ENCODE assay signal across 26 cellular contexts in the genomic region with DNA sequence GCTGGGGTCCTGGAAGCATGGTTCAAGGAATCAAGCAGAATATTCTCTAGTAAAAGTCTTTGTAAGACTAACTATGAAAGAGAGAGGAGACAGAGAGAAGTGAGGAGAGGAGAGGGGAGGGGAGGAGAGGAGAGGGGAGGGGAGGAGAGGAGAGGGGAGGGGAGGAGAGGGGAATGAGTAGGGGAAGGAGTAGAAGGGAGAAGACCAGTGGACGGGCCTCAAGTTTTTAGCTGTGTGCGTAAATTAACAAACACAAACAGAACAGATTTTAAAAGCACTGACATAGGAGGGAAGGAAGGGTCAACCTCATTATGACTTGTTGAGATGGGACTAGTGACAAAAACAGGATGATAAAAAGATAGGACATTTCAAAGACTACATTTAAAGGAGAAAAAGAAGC.
"Had no signal": no experiment of that assay in that cellular context is flagged by ENCODE, and none has a peak within 500 bp of the region (broad histone marks: within the 10 kb centered on the region; RNA-seq: fewer than 3 reads in every experiment).

No MANE protein-coding gene starts in this region.

- H3K27ac Mint-ChIP-seq: activated B cell treated with CpG ODN at 0.5 μM for 24 hours; activated CD4-positive, alpha-beta T cell treated with anti-CD3 and anti-CD28 coated beads, Interleukin-2, amount 10 ng/mL, durations not matched to agents 24 days and 14 days; activated CD8-positive, alpha-beta memory T cell treated with anti-CD3 and anti-CD28 coated beads, Interleukin-2, amount 10 ng/mL, durations not matched to agents 7 days and 5 days; activated naive CD4-positive, alpha-beta T cell treated with anti-CD3 and anti-CD28 coated beads, Interleukin-2, amount 50 U/mL, for 72 hours; activated T-cell treated with anti-CD3 and anti-CD28 coated beads, Interleukin-2, amount 50 U/mL, for 24 hours; activated T-helper 1 cell treated with anti-CD3 and anti-CD28 coated beads, Interleukin-12 subunit alpha, Interleukin-12 subunit beta, Interleukin-2, Interleukin-4 antibody, amounts not matched to agents 30 ng/mL and 10 ng/mL and 1 ng/mL, durations not matched to agents 14 hours and 24 hours and 36 hours; brain; T-helper 17 cell had no signal

- ATAC-seq: activated CD8-positive, alpha-beta memory T cell treated with anti-CD3 and anti-CD28 coated beads, Interleukin-2, amount 10 ng/mL, durations not matched to agents 7 days and 5 days; activated naive CD4-positive, alpha-beta T cell treated with anti-CD3 and anti-CD28 coated beads, Interleukin-2, amount 50 U/mL, for 72 hours; PC-3; T-helper 17 cell had no signal

- H3K4me1 Mint-ChIP-seq: brain had no signal

- H3K9me3 ChIP-seq: SJSA1 had no signal

- H3K4me3 ChIP-seq: cardiac muscle cell, SJSA1 had no signal

- H3K27me3 ChIP-seq: cardiac muscle cell, SJSA1 had no signal

- H3K36me3 ChIP-seq: cardiac muscle cell had no signal

- H3K27me3 Mint-ChIP-seq: activated B cell treated with CpG ODN at 0.5 μM for 24 hours; activated CD4-positive, alpha-beta T cell treated with anti-CD3 and anti-CD28 coated beads, Interleukin-2, amount 10 ng/mL, durations not matched to agents 24 days and 14 days; activated CD8-positive, alpha-beta memory T cell treated with anti-CD3 and anti-CD28 coated beads, Interleukin-2, amount 10 ng/mL, durations not matched to agents 7 days and 5 days; activated T-cell treated with anti-CD3 and anti-CD28 coated beads, Interleukin-2, amount 50 U/mL, for 24 hours; T-helper 17 cell had no signal

- H3K27ac ChIP-seq: cardiac muscle cell, SJSA1 had no signal

- DNase-seq: activated B cell treated with CpG ODN at 0.5 μM for 24 hours; activated CD4-positive, alpha-beta T cell treated with anti-CD3 and anti-CD28 coated beads for 1 hour; activated CD4-positive, alpha-beta T cell treated with anti-CD3 and anti-CD28 coated beads, Interleukin-2, amount 10 ng/mL, durations not matched to agents 24 days and 14 days; activated CD4-positive, alpha-beta T cell treated with anti-CD3 and anti-CD28 coated beads, Interleukin-2, amount 50 U/mL, for 48 hours; activated CD8-positive, alpha-beta memory T cell treated with anti-CD3 and anti-CD28 coated beads, Interleukin-2, amount 10 ng/mL, durations not matched to agents 7 days and 5 days; activated effector memory CD4-positive, alpha-beta T cell treated with anti-CD3 and anti-CD28 coated beads, Interleukin-2, amount 50 U/mL, for 16 hours; activated naive CD4-positive, alpha-beta T cell treated with Interleukin-2 at 50 U/mL for 16 hours; activated T-cell treated with anti-CD3 and anti-CD28 coated beads, Interleukin-2, amount 50 U/mL, for 24 hours; amygdala; cerebellar nuclear complex; MM.1S; NCI-H1105 treated with DMSO at 0.1 percent for 48 hours; NCI-H1436 treated with DMSO at 0.1 percent for 48 hours; NCI-H187; NCI-H2081; NCI-H446; NCI-H524; PC-3; SHP77; T-helper 17 cell; T-helper 9 cell had no signal

- H3K4me3 Mint-ChIP-seq: activated B cell treated with CpG ODN at 0.5 μM for 24 hours; activated CD4-positive, alpha-beta T cell treated with anti-CD3 and anti-CD28 coated beads, Interleukin-2, amount 10 ng/mL, durations not matched to agents 24 days and 14 days; activated CD8-positive, alpha-beta memory T cell treated with anti-CD3 and anti-CD28 coated beads, Interleukin-2, amount 10 ng/mL, durations not matched to agents 7 days and 5 days; activated T-cell treated with anti-CD3 and anti-CD28 coated beads, Interleukin-2, amount 50 U/mL, for 24 hours; activated T-helper 1 cell treated with anti-CD3 and anti-CD28 coated beads, Interleukin-12 subunit alpha, Interleukin-12 subunit beta, Interleukin-2, Interleukin-4 antibody, amounts not matched to agents 30 ng/mL and 10 ng/mL and 1 ng/mL, durations not matched to agents 14 hours and 24 hours and 36 hours; brain; T-helper 17 cell had no signal

- H3K9me3 Mint-ChIP-seq: activated B cell treated with CpG ODN at 0.5 μM for 24 hours; activated CD4-positive, alpha-beta T cell treated with anti-CD3 and anti-CD28 coated beads, Interleukin-2, amount 10 ng/mL, durations not matched to agents 24 days and 14 days; activated naive CD4-positive, alpha-beta T cell treated with anti-CD3 and anti-CD28 coated beads, Interleukin-2, amount 50 U/mL, for 72 hours; activated T-cell treated with anti-CD3 and anti-CD28 coated beads, Interleukin-2, amount 50 U/mL, for 24 hours; activated T-helper 1 cell treated with anti-CD3 and anti-CD28 coated beads, Interleukin-12 subunit alpha, Interleukin-12 subunit beta, Interleukin-2, Interleukin-4 antibody, amounts not matched to agents 30 ng/mL and 10 ng/mL and 1 ng/mL, durations not matched to agents 14 hours and 24 hours and 36 hours; brain had no signal
